In genomic region chr6:55822815-55823214, GRCh38 we compare ENCODE assay signal across 31 cellular contexts. TPM values are rescaled to one million over a fixed set of nuclear protein-coding genes. Genes with fewer than 3 reads are reported as not detected.
DNase-seq lines count a peak whose midpoint lies in the region; ATAC-seq, FAIRE-seq and TF ChIP-seq lines count a peak whose summit lies in the region.
"Had no signal": no experiment of that assay in that cellular context is flagged by ENCODE, and none has a peak within 500 bp of the region (broad histone marks: within the 10 kb centered on the region; RNA-seq: fewer than 3 reads in every experiment).

No MANE protein-coding gene starts in this region.

- intact Hi-C loops in mammary epithelial cell (cut with micrococcal nuclease) (no loop called here), MCF 10A (cut with micrococcal nuclease) (no loop called here)

- H3K27me3 ChIP-seq in mammary epithelial cell (ENCODE audit: insufficient read depth, low read length): no peaks in the 10 kb centered on the region
- H3K27me3 ChIP-seq: upper lobe of left lung had no signal

- CTCF ChIA-PET in mammary epithelial cell (lab: Charles Lee; ENCODE audit: low non-redundant PET): no interaction called here
- CTCF ChIA-PET in MCF 10A (lab: Yijun Ruan, JAX): no interaction called here

- H2AFZ ChIP-seq in mammary epithelial cell (ENCODE audit: low read depth, low read length): no peak overlapping the region

- POLR2A ChIA-PET in MCF 10A (lab: Yijun Ruan, JAX): no interaction called here

- no peak overlapping the region for H3K9ac ChIP-seq in mammary epithelial cell (ENCODE audit: insufficient read depth, low read length)

- H3K36me3 ChIP-seq in mammary epithelial cell (ENCODE audit: insufficient read depth, low read length): no peaks in the 10 kb centered on the region
- H3K36me3 ChIP-seq: upper lobe of left lung had no signal

- no peak for TF ChIP-seq CTCF in mammary epithelial cell (conservative IDR thresholded peaks at IDR 0.05 in 1 of 2, IDR thresholded peaks at IDR 0.05 in 1 of 2; ENCODE audit: extremely low read depth in 1 of 2, insufficient read depth in 1 of 2, low read depth in 1 of 2, low read length in 2 of 2)
- TF ChIP-seq CTCF in MCF 10A (IDR thresholded peaks at IDR 0.05; ENCODE audit: unreplicated experiment): no peak
- TF ChIP-seq CTCF in fibroblast of the aortic adventitia (IDR thresholded peaks at IDR 0.05; ENCODE audit: insufficient read depth, low read length): no peak
- no peak for TF ChIP-seq CTCF in coronary artery (IDR thresholded peaks at IDR 0.05)

- peaks cover 33% of the 10 kb centered on the region for H3K4me1 ChIP-seq in mammary epithelial cell (ENCODE audit: insufficient read depth, low read length)
- H3K4me1 ChIP-seq: upper lobe of left lung had no signal

- H3K9me3 Mint-ChIP-seq in MCF 10A (ENCODE audit: unreplicated experiment): no peaks in the 10 kb centered on the region

- H4K20me1 ChIP-seq in mammary epithelial cell (ENCODE audit: insufficient read depth, low read length): no peaks in the 10 kb centered on the region

- no peak overlapping the region for H3K4me2 ChIP-seq in mammary epithelial cell (ENCODE audit: insufficient read depth, low read depth, low read length)

- ATAC-seq in HG03460 (IDR thresholded peaks at IDR 0.05; ENCODE audit: unreplicated experiment): no peak
- ATAC-seq in HG02852 (IDR thresholded peaks at IDR 0.05; ENCODE audit: unreplicated experiment): no peak
- ATAC-seq: activated CD8-positive, alpha-beta T cell treated with anti-CD3 and anti-CD28 coated beads, Interleukin-2, amount 10 ng/mL, durations not matched to agents 7 days and 5 days; CD8-positive, alpha-beta T cell; Right ventricle myocardium inferior had no signal

- peaks cover 26% of the 10 kb centered on the region for H3K4me1 Mint-ChIP-seq in MCF 10A (ENCODE audit: insufficient read depth, unreplicated experiment)

- H3K27ac ChIP-seq in mammary epithelial cell (ENCODE audit: insufficient read depth, low read depth, low read length) (no peak overlapping the region), coronary artery (no peak overlapping the region)
- H3K27ac ChIP-seq: 22Rv1, upper lobe of left lung had no signal

- dilution Hi-C loops in mammary epithelial cell (cut with HindIII; ENCODE audit: low sequenced_read_pairs): no loop called here

- H3K4me3 Mint-ChIP-seq in MCF 10A (ENCODE audit: unreplicated experiment): no peak overlapping the region
- H3K4me3 Mint-ChIP-seq: activated CD8-positive, alpha-beta T cell treated with anti-CD3 and anti-CD28 coated beads, Interleukin-2, amount 10 ng/mL, durations not matched to agents 7 days and 5 days; brain; CD8-positive, alpha-beta T cell had no signal

- 46% methylated on average over 2 of the region's 2 CpGs for WGBS in mammary epithelial cell (ENCODE audit: low coverage, missing lambda C conversion rate)

- H3K4me3 ChIP-seq in mammary epithelial cell (replicated peaks in 1 of 3; ENCODE audit: insufficient read depth in 1 of 3, low read depth in 2 of 3, low read length in 3 of 3) (no peak overlapping the region), fibroblast of the aortic adventitia (ENCODE audit: low read depth, low read length) (no peak overlapping the region), coronary artery (no peak overlapping the region)
- H3K4me3 ChIP-seq: upper lobe of left lung had no signal

- H3K27ac Mint-ChIP-seq in MCF 10A (ENCODE audit: low read depth, unreplicated experiment): no peak overlapping the region
- H3K27ac Mint-ChIP-seq: activated CD8-positive, alpha-beta T cell treated with anti-CD3 and anti-CD28 coated beads, Interleukin-2, amount 10 ng/mL, durations not matched to agents 7 days and 5 days; brain; CD8-positive, alpha-beta T cell; progenitor cell of endocrine pancreas had no signal

- H3K9me3 ChIP-seq in mammary epithelial cell (replicated peaks; ENCODE audit: insufficient read depth, low read length): no peaks in the 10 kb centered on the region
- H3K9me3 ChIP-seq: upper lobe of left lung had no signal

- no peaks in the 10 kb centered on the region for H3K27me3 Mint-ChIP-seq in MCF 10A (ENCODE audit: insufficient read depth, unreplicated experiment)
- H3K27me3 Mint-ChIP-seq: brain had no signal

- DNase-seq in mammary epithelial cell (peak; percentile 54), MCF 10A (ENCODE audit: unreplicated experiment) (no peak), SW480 (ENCODE audit: low spot score) (peak; percentile 17), fibroblast of the aortic adventitia (ENCODE audit: low read depth) (peak; percentile 13), urothelium cell line (ENCODE audit: low spot score) (peak; percentile 11), coronary artery (ENCODE audit: low spot score) (no peak)
- DNase-seq: activated CD8-positive, alpha-beta T cell treated with anti-CD3 and anti-CD28 coated beads, Interleukin-2, amount 10 ng/mL, durations not matched to agents 7 days and 5 days; activated effector memory CD4-positive, alpha-beta T cell treated with anti-CD3 and anti-CD28 coated beads, Interleukin-2, amount 50 U/mL, for 16 hours; activated T-cell treated with anti-CD3 and anti-CD28 coated beads for 4 hours; CD8-positive, alpha-beta T cell; DMS153; effector CD8-positive, alpha-beta T cell; erythroblast; GDM1; GOT3; head of caudate nucleus; NCI-H1105 treated with DMSO at 0.1 percent for 48 hours; NCI-H2029 treated with DMSO at 0.1 percent for 48 hours; NCI-H446; small intestine; stimulated activated CD4-positive, alpha-beta T cell treated with anti-CD3 and anti-CD28 coated beads, Interleukin-2, amount 100 ng/mL, for 24 hours; SW 1271; upper lobe of left lung had no signal

- H3K79me2 ChIP-seq in mammary epithelial cell (ENCODE audit: insufficient read depth, low read length): no peaks in the 10 kb centered on the region

- H3K36me3 Mint-ChIP-seq in MCF 10A (ENCODE audit: insufficient read depth, unreplicated experiment): no peaks in the 10 kb centered on the region
- H3K36me3 Mint-ChIP-seq: brain; CD8-positive, alpha-beta T cell had no signal

- FAIRE-seq in urothelium cell line (lab: Jason Lieb, UNC): no peak
- FAIRE-seq: HepG2, small intestine had no signal

- in situ Hi-C loops in mammary epithelial cell (cut with MboI; ENCODE audit: low sequenced_read_pairs in 2 of 2): no loop called here

- BruUV-seq in mammary epithelial cell (replicated peaks; lab: Mats Ljungman, UMichigan): no TSS peak
- no TSS peak for BruUV-seq in MCF 10A (replicated peaks; lab: Mats Ljungman, UMichigan)

RNA-seq across cellular contexts. Expression of gene BMP5, which starts 52.6 kb away (rescaled TPM):
- total RNA-seq in mammary epithelial cell: not detected
- polyA plus RNA-seq in mammary epithelial cell: not detected
- not detected for polyA minus RNA-seq in mammary epithelial cell
- total RNA-seq in MCF 10A (2022): not detected in 2 replicates
- not detected in 2 replicates for total RNA-seq in fibroblast of the aortic adventitia (ENCODE audit: low replicate concordance)
- total RNA-seq: activated CD8-positive, alpha-beta T cell treated with anti-CD3 and anti-CD28 coated beads, Interleukin-2, amount 10 ng/mL, durations not matched to agents 7 days and 5 days; CD8-positive, alpha-beta T cell; HepG2; lung microvascular endothelial cell had no signal
- polyA plus RNA-seq: HepG2 had no signal

Comparison
In these comparisons a context has a peak if more than half of its experiments do, and no peak if none do; other contexts are left out.
1. DNase-seq: peak in mammary epithelial cell (single experiment), SW480 (single experiment), fibroblast of the aortic adventitia (single experiment) and urothelium cell line (single experiment); none in MCF 10A (single experiment) and coronary artery (single experiment).